1 cellular context compared by ENCODE assay signal in the genomic region with DNA sequence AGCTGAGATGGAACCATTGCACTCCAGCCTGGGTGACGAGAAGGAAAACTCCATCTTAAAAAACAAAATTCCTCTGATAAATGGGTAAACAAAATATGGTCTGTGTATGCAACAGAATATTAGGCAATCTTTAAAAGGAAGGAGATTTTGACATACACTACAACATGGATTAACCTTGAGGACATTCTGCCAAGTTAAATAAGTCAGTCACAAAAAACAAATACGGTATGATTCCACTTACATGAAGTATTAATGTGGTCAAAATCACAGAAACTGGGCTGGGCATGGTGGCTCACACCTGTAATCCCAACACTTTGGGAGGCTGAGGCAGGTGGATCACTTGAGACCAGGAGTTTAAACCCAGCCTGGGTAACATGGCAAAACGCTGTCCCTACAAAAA.
A peak's percentile ranks its signal among the peaks of the same experiment; 100 is the strongest.
TF ChIP-seq lines count a peak whose summit lies in the region.

No MANE protein-coding gene starts in this region.

TF ChIP-seq in HepG2, 621 proteins besides CTCF, POLR2A, EP300 and RAD21 (continued from another document):
- no peak for TF ChIP-seq NAIF1 (CRISPR knock-in tag; IDR thresholded peaks at IDR 0.05; ENCODE audit: borderline replicate concordance)
- TF ChIP-seq JUND (CRISPR knock-in tag; IDR thresholded peaks at IDR 0.05), result no peak
- no peak for TF ChIP-seq ZNF891 (CRISPR knock-in tag; IDR thresholded peaks at IDR 0.05)
- TF ChIP-seq, protein P1, sequence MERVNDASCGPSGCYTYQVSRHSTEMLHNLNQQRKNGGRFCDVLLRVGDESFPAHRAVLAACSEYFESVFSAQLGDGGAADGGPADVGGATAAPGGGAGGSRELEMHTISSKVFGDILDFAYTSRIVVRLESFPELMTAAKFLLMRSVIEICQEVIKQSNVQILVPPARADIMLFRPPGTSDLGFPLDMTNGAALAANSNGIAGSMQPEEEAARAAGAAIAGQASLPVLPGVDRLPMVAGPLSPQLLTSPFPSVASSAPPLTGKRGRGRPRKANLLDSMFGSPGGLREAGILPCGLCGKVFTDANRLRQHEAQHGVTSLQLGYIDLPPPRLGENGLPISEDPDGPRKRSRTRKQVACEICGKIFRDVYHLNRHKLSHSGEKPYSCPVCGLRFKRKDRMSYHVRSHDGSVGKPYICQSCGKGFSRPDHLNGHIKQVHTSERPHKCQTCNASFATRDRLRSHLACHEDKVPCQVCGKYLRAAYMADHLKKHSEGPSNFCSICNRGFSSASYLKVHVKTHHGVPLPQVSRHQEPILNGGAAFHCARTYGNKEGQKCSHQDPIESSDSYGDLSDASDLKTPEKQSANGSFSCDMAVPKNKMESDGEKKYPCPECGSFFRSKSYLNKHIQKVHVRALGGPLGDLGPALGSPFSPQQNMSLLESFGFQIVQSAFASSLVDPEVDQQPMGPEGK (CRISPR knock-in tag; IDR thresholded peaks at IDR 0.05), result 0 out of 2 replicates have a peak, but pooled peaks have one; percentile 15
- no peak for TF ChIP-seq MLLT10 (CRISPR knock-in tag; IDR thresholded peaks at IDR 0.05)
- TF ChIP-seq SMAD3 (CRISPR knock-in tag; IDR thresholded peaks at IDR 0.05), result 0 out of 2 replicates have a peak, but pooled peaks have one; percentile 62
- no peak for TF ChIP-seq ZBTB7A (CRISPR knock-in tag; IDR thresholded peaks at IDR 0.05)
- TF ChIP-seq SKI (IDR thresholded peaks at IDR 0.05; ENCODE audit: partially characterized antibody), result no peak
- no peak for TF ChIP-seq ZNF644 (CRISPR knock-in tag; IDR thresholded peaks at IDR 0.05; ENCODE audit: low read depth)
- TF ChIP-seq ZNF782 (CRISPR knock-in tag; IDR thresholded peaks at IDR 0.05; ENCODE audit: borderline replicate concordance), result no peak
- TF ChIP-seq HMG20A (CRISPR knock-in tag; IDR thresholded peaks at IDR 0.05; ENCODE audit: borderline replicate concordance), result peak; percentile 26; the same call in 1 of the 2 replicates
- TF ChIP-seq KAT8 (CRISPR knock-in tag; IDR thresholded peaks at IDR 0.05), result peak; percentile 54; the same call in 1 of the 2 replicates
- no peak for TF ChIP-seq FOXK1 (CRISPR knock-in tag; IDR thresholded peaks at IDR 0.05; ENCODE audit: borderline replicate concordance, low read depth)
- no peak for TF ChIP-seq ZNF720 (CRISPR knock-in tag; IDR thresholded peaks at IDR 0.05)
- peak; percentile 85 for TF ChIP-seq CEBPB (IDR thresholded peaks at IDR 0.05; ENCODE audit: borderline replicate concordance, low read depth, low read length)
- TF ChIP-seq HIVEP1 (CRISPR knock-in tag; IDR thresholded peaks at IDR 0.05), result no peak
- TF ChIP-seq, protein P2, sequence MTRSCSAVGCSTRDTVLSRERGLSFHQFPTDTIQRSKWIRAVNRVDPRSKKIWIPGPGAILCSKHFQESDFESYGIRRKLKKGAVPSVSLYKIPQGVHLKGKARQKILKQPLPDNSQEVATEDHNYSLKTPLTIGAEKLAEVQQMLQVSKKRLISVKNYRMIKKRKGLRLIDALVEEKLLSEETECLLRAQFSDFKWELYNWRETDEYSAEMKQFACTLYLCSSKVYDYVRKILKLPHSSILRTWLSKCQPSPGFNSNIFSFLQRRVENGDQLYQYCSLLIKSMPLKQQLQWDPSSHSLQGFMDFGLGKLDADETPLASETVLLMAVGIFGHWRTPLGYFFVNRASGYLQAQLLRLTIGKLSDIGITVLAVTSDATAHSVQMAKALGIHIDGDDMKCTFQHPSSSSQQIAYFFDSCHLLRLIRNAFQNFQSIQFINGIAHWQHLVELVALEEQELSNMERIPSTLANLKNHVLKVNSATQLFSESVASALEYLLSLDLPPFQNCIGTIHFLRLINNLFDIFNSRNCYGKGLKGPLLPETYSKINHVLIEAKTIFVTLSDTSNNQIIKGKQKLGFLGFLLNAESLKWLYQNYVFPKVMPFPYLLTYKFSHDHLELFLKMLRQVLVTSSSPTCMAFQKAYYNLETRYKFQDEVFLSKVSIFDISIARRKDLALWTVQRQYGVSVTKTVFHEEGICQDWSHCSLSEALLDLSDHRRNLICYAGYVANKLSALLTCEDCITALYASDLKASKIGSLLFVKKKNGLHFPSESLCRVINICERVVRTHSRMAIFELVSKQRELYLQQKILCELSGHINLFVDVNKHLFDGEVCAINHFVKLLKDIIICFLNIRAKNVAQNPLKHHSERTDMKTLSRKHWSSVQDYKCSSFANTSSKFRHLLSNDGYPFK (CRISPR knock-in tag; IDR thresholded peaks at IDR 0.05; ENCODE audit: borderline replicate concordance), result no peak
- TF ChIP-seq CAMTA2 (CRISPR knock-in tag; IDR thresholded peaks at IDR 0.05; ENCODE audit: borderline replicate concordance), result no peak
- TF ChIP-seq, protein P3, sequence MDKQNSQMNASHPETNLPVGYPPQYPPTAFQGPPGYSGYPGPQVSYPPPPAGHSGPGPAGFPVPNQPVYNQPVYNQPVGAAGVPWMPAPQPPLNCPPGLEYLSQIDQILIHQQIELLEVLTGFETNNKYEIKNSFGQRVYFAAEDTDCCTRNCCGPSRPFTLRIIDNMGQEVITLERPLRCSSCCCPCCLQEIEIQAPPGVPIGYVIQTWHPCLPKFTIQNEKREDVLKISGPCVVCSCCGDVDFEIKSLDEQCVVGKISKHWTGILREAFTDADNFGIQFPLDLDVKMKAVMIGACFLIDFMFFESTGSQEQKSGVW (CRISPR knock-in tag; IDR thresholded peaks at IDR 0.05; ENCODE audit: borderline replicate concordance), result no peak
- TF ChIP-seq, protein P4, sequence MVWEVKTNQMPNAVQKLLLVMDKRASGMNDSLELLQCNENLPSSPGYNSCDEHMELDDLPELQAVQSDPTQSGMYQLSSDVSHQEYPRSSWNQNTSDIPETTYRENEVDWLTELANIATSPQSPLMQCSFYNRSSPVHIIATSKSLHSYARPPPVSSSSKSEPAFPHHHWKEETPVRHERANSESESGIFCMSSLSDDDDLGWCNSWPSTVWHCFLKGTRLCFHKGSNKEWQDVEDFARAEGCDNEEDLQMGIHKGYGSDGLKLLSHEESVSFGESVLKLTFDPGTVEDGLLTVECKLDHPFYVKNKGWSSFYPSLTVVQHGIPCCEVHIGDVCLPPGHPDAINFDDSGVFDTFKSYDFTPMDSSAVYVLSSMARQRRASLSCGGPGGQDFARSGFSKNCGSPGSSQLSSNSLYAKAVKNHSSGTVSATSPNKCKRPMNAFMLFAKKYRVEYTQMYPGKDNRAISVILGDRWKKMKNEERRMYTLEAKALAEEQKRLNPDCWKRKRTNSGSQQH (CRISPR knock-in tag; IDR thresholded peaks at IDR 0.05; ENCODE audit: low read depth), result no peak
- TF ChIP-seq NFIC (IDR thresholded peaks at IDR 0.05; ENCODE audit: low read length), result peak; percentile 38; the same call in 1 of the 2 replicates
- no peak for TF ChIP-seq MIXL1 (CRISPR knock-in tag; IDR thresholded peaks at IDR 0.05)
- TF ChIP-seq ZSCAN22 (CRISPR knock-in tag; IDR thresholded peaks at IDR 0.05), result no peak
- TF ChIP-seq HNF4A (CRISPR knock-in tag; IDR thresholded peaks at IDR 0.05), result peak; percentile 24; the same call in 1 of the 2 replicates
- TF ChIP-seq GATAD2A (CRISPR knock-in tag; IDR thresholded peaks at IDR 0.05), result peak; percentile 81
- TF ChIP-seq, protein P5, sequence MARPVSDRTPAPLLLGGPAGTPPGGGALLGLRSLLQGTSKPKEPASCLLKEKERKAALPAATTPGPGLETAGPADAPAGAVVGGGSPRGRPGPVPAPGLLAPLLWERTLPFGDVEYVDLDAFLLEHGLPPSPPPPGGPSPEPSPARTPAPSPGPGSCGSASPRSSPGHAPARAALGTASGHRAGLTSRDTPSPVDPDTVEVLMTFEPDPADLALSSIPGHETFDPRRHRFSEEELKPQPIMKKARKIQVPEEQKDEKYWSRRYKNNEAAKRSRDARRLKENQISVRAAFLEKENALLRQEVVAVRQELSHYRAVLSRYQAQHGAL (CRISPR knock-in tag; IDR thresholded peaks at IDR 0.05; ENCODE audit: not compliant biosample characterization), result no peak
- peak; percentile 78 for TF ChIP-seq FOXA3 (CRISPR knock-in tag; IDR thresholded peaks at IDR 0.05)
- 0 out of 2 replicates have a peak, but pooled peaks have one; percentile 7 for TF ChIP-seq FOXA1 (IDR thresholded peaks at IDR 0.05)
- peak; percentile 52; the same call in 1 of the 2 replicates for TF ChIP-seq FOXA1 (CRISPR knock-in tag; IDR thresholded peaks at IDR 0.05)
